26 cellular contexts compared by ENCODE assay signal in genomic region chr20:58569211-58570125, GRCh38. TPM values are rescaled to one million over a fixed set of nuclear protein-coding genes. Genes with fewer than 3 reads are reported as not detected.
DNase-seq lines count a peak whose midpoint lies in the region; ATAC-seq, FAIRE-seq and TF ChIP-seq lines count a peak whose summit lies in the region.
"Had no signal": no experiment of that assay in that cellular context is flagged by ENCODE, and none has a peak within 500 bp of the region (broad histone marks: within the 10 kb centered on the region; RNA-seq: fewer than 3 reads in every experiment).

No MANE protein-coding gene starts in this region.

- H3K23me2 ChIP-seq in H1 (ENCODE audit: low read depth, low read length): peaks cover under 1% of the 10 kb centered on the region; the same call in 1 of the 2 replicates

- H2BK120ac ChIP-seq in H1 (replicated peaks; ENCODE audit: low read depth, low read length) (no peak overlapping the region), trophoblast cell (ENCODE audit: insufficient read depth, low read length, poor library complexity) (no peak overlapping the region)

- no peak overlapping the region for H3K4me3 ChIP-seq in HEK293 (ENCODE audit: low read depth, low read length)
- no peak overlapping the region for H3K4me3 ChIP-seq in Panc1 (ENCODE audit: low read depth in 2 of 2, low read length in 2 of 2)
- no peak overlapping the region for H3K4me3 ChIP-seq in H1 (ENCODE audit: extremely low read depth in 1 of 4, insufficient read depth in 2 of 4, low read depth in 3 of 4, low read length in 4 of 4)
- no peak overlapping the region for H3K4me3 ChIP-seq in trophoblast cell (ENCODE audit: low read depth, low read length)
- H3K4me3 ChIP-seq: esophagus squamous epithelium, gastrocnemius medialis, pancreas, skin epidermis had no signal

- no TSS peak for BruUV-seq in Panc1 (replicated peaks; lab: Mats Ljungman, UMichigan)

- no peak overlapping the region for H3K56ac ChIP-seq in H1 (replicated peaks; ENCODE audit: insufficient read length, low read depth, low read length)

- no peak for TF ChIP-seq CTCF in HEK293 (tag by site-specific recombination; IDR thresholded peaks at IDR 0.05)
- no peak for TF ChIP-seq CTCF in Panc1 (IDR thresholded peaks at IDR 0.05)
- no peak for TF ChIP-seq CTCF in H1 (IDR thresholded peaks at IDR 0.05; ENCODE audit: control extremely low read depth in 1 of 3, insufficient read depth in 1 of 3, low read depth in 1 of 3, low read length in 3 of 3)
- TF ChIP-seq CTCF in GM13977 (IDR thresholded peaks at IDR 0.05; ENCODE audit: extremely low read depth, insufficient read depth, missing control alignments): no peak

- H3K9ac ChIP-seq in H1 (replicated peaks in 1 of 4; ENCODE audit: extremely low read depth in 1 of 4, low read depth in 3 of 4, low read length in 3 of 4) (no peak overlapping the region), trophoblast cell (ENCODE audit: low read length) (no peak overlapping the region)

- no peak for TF ChIP-seq RAD21 in H1 (IDR thresholded peaks at IDR 0.05 in 1 of 2, conservative IDR thresholded peaks at IDR 0.05 in 1 of 2; ENCODE audit: low read depth in 2 of 2, low read length in 2 of 2)

- H2AK5ac ChIP-seq in H1 (ENCODE audit: low read depth, low read length) (no peak overlapping the region), trophoblast cell (ENCODE audit: low read length) (no peak overlapping the region)

- H3K4me2 ChIP-seq in H1 (ENCODE audit: insufficient read depth in 1 of 2, low read depth in 2 of 2, low read length in 2 of 2) (no peak overlapping the region), trophoblast cell (ENCODE audit: low read length) (no peak overlapping the region)

- no peak overlapping the region for H4K12ac ChIP-seq in trophoblast cell (ENCODE audit: low read depth, low read length)

- H3K14ac ChIP-seq in H1 (ENCODE audit: insufficient read length) (no peak overlapping the region), trophoblast cell (ENCODE audit: low read length) (no peak overlapping the region)

- no peak overlapping the region for H3K4ac ChIP-seq in H1 (replicated peaks; ENCODE audit: insufficient read length, low read depth, low read length)
- no peak overlapping the region for H3K4ac ChIP-seq in trophoblast cell (ENCODE audit: low read depth, low read length)

- no peak for FAIRE-seq in H1 (lab: Jason Lieb, UNC)
- FAIRE-seq: pancreas had no signal

- no peak overlapping the region for H4K8ac ChIP-seq in H1 (ENCODE audit: extremely low read depth, insufficient read depth, low read length)
- H4K8ac ChIP-seq in trophoblast cell (ENCODE audit: low read depth, low read length): no peak overlapping the region

- H3K18ac ChIP-seq in H1 (ENCODE audit: extremely low read depth, low read length): no peak overlapping the region
- no peak overlapping the region for H3K18ac ChIP-seq in trophoblast cell (ENCODE audit: low read length)

- DNase-seq in Panc1 (ENCODE audit: low read depth, low spot score): no peak
- DNase-seq in H1 (ENCODE audit: low read depth in 1 of 2, low spot score in 2 of 2): no peak
- DNase-seq in trophoblast cell: no peak
- DNase-seq in effector CD8-positive, alpha-beta T cell (lab: John Stamatoyannopoulos, UW): no peak
- DNase-seq in GM13977 (ENCODE audit: low spot score): no peak
- DNase-seq: activated CD4-positive, alpha-beta T cell treated with anti-CD3 and anti-CD28 coated beads, Interleukin-2, amount 10 ng/mL, durations not matched to agents 24 days and 14 days; activated naive CD8-positive, alpha-beta T cell treated with anti-CD3 and anti-CD28 coated beads, Interleukin-2, amount 10 ng/mL, durations not matched to agents 7 days and 5 days; CD4-positive, CD25-positive, alpha-beta regulatory T cell; effector memory CD8-positive, alpha-beta T cell; EL; esophagus squamous epithelium; gastrocnemius medialis; GOT3; islet precursor cell; mammary epithelial cell; naive B cell; NCI-H1694 treated with DMSO at 0.1 percent for 48 hours had no signal

- H3K9me3 ChIP-seq in HEK293 (ENCODE audit: control insufficient read depth, insufficient read depth, low read depth, low read length): no peaks in the 10 kb centered on the region
- H3K9me3 ChIP-seq in Panc1 (ENCODE audit: control insufficient read depth, insufficient read depth, low read depth, low read length): no peaks in the 10 kb centered on the region
- no peaks in the 10 kb centered on the region for H3K9me3 ChIP-seq in H1 (ENCODE audit: insufficient read depth in 2 of 2, low read depth in 1 of 2, low read length in 1 of 2)
- H3K9me3 ChIP-seq in trophoblast cell (ENCODE audit: insufficient read depth, low read depth, low read length): no peaks in the 10 kb centered on the region
- H3K9me3 ChIP-seq: esophagus squamous epithelium, gastrocnemius medialis, pancreas had no signal

- no peak overlapping the region for H2BK20ac ChIP-seq in H1 (ENCODE audit: low read length)

- POLR2A ChIA-PET in HEK293 (lab: Yijun Ruan, JAX): no interaction called here
- POLR2A ChIA-PET in Panc1 (lab: Charles Lee): no interaction called here
- POLR2A ChIA-PET in H1 (lab: Charles Lee; ENCODE audit: partially characterized antibody): interaction anchor here (1.2 kb wide), 1 partner anchor 8 kb away, joined by 4 read pairs; no protein-coding TSS in a partner anchor

- H2BK15ac ChIP-seq in H1 (ENCODE audit: low read length): no peak overlapping the region

- CTCF ChIA-PET in HEK293 (lab: Yijun Ruan, JAX) (interaction anchor here (0.6 kb wide), 1 partner anchor 634 kb away, joined by 4 read pairs; no protein-coding TSS in a partner anchor), Panc1 (lab: Charles Lee) (no interaction called here), H1 (lab: Charles Lee; ENCODE audit: partially characterized antibody) (interaction anchor here (0.6 to 1.3 kb wide), 5 partner anchors 11 to 177 kb away, joined by 3 read pairs; no protein-coding TSS in a partner anchor)

- H2BK12ac ChIP-seq in H1 (ENCODE audit: low read depth, low read length) (no peak overlapping the region), trophoblast cell (ENCODE audit: low read length) (peak overlapping the region; percentile 19)

- no peaks in the 10 kb centered on the region for H3K27me3 ChIP-seq in Panc1 (ENCODE audit: control insufficient read depth, insufficient read depth, low read length)
- no peaks in the 10 kb centered on the region; a peak in 3 of 7 replicates for H3K27me3 ChIP-seq in H1 (replicated peaks in 1 of 4; ENCODE audit: control insufficient read depth in 3 of 4, extremely low read depth in 1 of 4, insufficient read depth in 3 of 4, low read length in 3 of 4)
- no peaks in the 10 kb centered on the region for H3K27me3 ChIP-seq in trophoblast cell (ENCODE audit: insufficient read depth, low read length)
- H3K27me3 ChIP-seq: pancreas had no signal

- in situ Hi-C loops in Panc1 (cut with HindIII; ENCODE audit: low pct_unique_long_range_greater_than_20kb, low sequenced_read_pairs): no loop called here
- in situ Hi-C loops in GM13977 (cut with MboI; ENCODE audit: low pct_unique_long_range_greater_than_20kb, low sequenced_read_pairs, unreplicated experiment): no loop called here

- no peak overlapping the region for H2AFZ ChIP-seq in H1 (ENCODE audit: low read length)
- no peak overlapping the region for H2AFZ ChIP-seq in trophoblast cell (ENCODE audit: insufficient read depth, low read length, poor library complexity)

- no peak for TF ChIP-seq POLR2A in H1 (IDR thresholded peaks at IDR 0.05; ENCODE audit: control extremely low read depth in 1 of 2, low read depth in 2 of 2, low read length in 2 of 2)

- H3K79me1 ChIP-seq in H1 (ENCODE audit: low read depth, low read length): no peaks in the 10 kb centered on the region
- H3K79me1 ChIP-seq in trophoblast cell (ENCODE audit: low read length): peaks cover 8% of the 10 kb centered on the region

- intact Hi-C loops in Panc1 (cut with micrococcal nuclease; ENCODE audit: unreplicated experiment): no loop called here

- WGBS in H1 (ENCODE audit: extremely low coverage in 1 of 2, insufficient coverage in 1 of 2, insufficient read length in 1 of 2, insufficient replicate concordance in 2 of 2, low coverage in 1 of 2, low lambda C conversion rate in 2 of 2, missing lambda C conversion rate in 1 of 2), 2 experiments: 88% methylated on average over 29 of the region's 29 CpGs; no CpG with 5 or more reads in 1 of the 2 experiments
- no CpG with 5 or more reads among the region's 29 CpGs for WGBS in trophoblast cell (ENCODE audit: extremely low coverage, insufficient coverage, insufficient read length)

- H4K5ac ChIP-seq in H1 (ENCODE audit: insufficient read length, low read depth, low read length): no peak overlapping the region

- no peak for ATAC-seq in Panc1
- ATAC-seq in activated CD4-positive, CD25-positive, alpha-beta regulatory T cell treated with anti-CD3 and anti-CD28 coated beads, Interleukin-2, amount 50 U/mL, for 24 hours: no peak
- no peak for ATAC-seq in GM18907 (IDR thresholded peaks at IDR 0.05; ENCODE audit: unreplicated experiment)
- ATAC-seq: effector memory CD8-positive, alpha-beta T cell; gastrocnemius medialis; pancreas; stimulated activated memory B cell treated with anti-CD40 and anti-IgM and Interleukin-4, amounts not matched to agents 10 μg/mL and 1 μg/mL and 100 μg/mL, for 72 hours had no signal

- no peaks in the 10 kb centered on the region for H4K20me1 ChIP-seq in H1 (replicated peaks in 1 of 2; ENCODE audit: control insufficient read depth in 1 of 2, insufficient read depth in 2 of 2, low read length in 2 of 2)

- H3K79me2 ChIP-seq in H1 (ENCODE audit: control insufficient read depth in 1 of 2, insufficient read depth in 2 of 2, low read length in 2 of 2) (no peaks in the 10 kb centered on the region), trophoblast cell (ENCODE audit: control insufficient read depth, insufficient read depth, low read length, poor library complexity) (no peaks in the 10 kb centered on the region)

- H3K27ac ChIP-seq in HEK293 (ENCODE audit: extremely low read depth, low read depth, low read length): no peak overlapping the region
- peak overlapping the region; percentile 44; the same call in 1 of the 2 replicates for H3K27ac ChIP-seq in Panc1 (ENCODE audit: low read length)
- H3K27ac ChIP-seq in H1 (ENCODE audit: low read depth, low read length): no peak overlapping the region
- no peak overlapping the region for H3K27ac ChIP-seq in trophoblast cell (ENCODE audit: low read depth, low read length)
- H3K27ac ChIP-seq: gastrocnemius medialis, HL-60, pancreas had no signal

- H3K23ac ChIP-seq in H1 (ENCODE audit: insufficient read length): no peak overlapping the region
- no peak overlapping the region for H3K23ac ChIP-seq in trophoblast cell (ENCODE audit: low read length)

- H3K36me3 ChIP-seq in HEK293 (ENCODE audit: control insufficient read depth in 2 of 2, insufficient read depth in 1 of 2, low read length in 2 of 2) (no peaks in the 10 kb centered on the region), Panc1 (ENCODE audit: control insufficient read depth, insufficient read depth, low read length) (no peaks in the 10 kb centered on the region), H1 (ENCODE audit: control insufficient read depth in 2 of 4, insufficient read depth in 4 of 4, low read length in 3 of 4) (no peaks in the 10 kb centered on the region), trophoblast cell (ENCODE audit: control insufficient read depth in 1 of 2, insufficient read depth in 2 of 2, low read length in 2 of 2) (no peaks in the 10 kb centered on the region)
- H3K36me3 ChIP-seq: esophagus squamous epithelium, gastrocnemius medialis, pancreas had no signal

- H3K4me1 ChIP-seq in HEK293 (ENCODE audit: control insufficient read depth, insufficient read depth, low read length) (peaks cover 2% of the 10 kb centered on the region; the same call in 1 of the 2 replicates), Panc1 (ENCODE audit: control insufficient read depth, insufficient read depth, low read length) (0 out of 2 replicates have a peak, but pooled peaks cover 15% of the 10 kb centered on the region), H1 (replicated peaks in 1 of 4; ENCODE audit: control insufficient read depth in 3 of 4, insufficient read depth in 4 of 4, low read length in 3 of 4) (no peaks in the 10 kb centered on the region; a peak in 2 of 7 replicates), trophoblast cell (ENCODE audit: control insufficient read depth in 1 of 2, insufficient read depth in 2 of 2, low read length in 2 of 2) (peaks cover 12 to 21% of the 10 kb centered on the region in 2 experiments)
- H3K4me1 ChIP-seq: gastrocnemius medialis, pancreas had no signal

- H4K91ac ChIP-seq in H1 (replicated peaks; ENCODE audit: insufficient read length, low read length): no peak overlapping the region
- H4K91ac ChIP-seq in trophoblast cell (ENCODE audit: low read depth, low read length): peak overlapping the region; percentile 45

- H2BK5ac ChIP-seq in H1 (ENCODE audit: low read depth, low read length) (no peak overlapping the region), trophoblast cell (ENCODE audit: low read depth, low read length, poor library complexity) (no peak overlapping the region)

- TF ChIP-seq EP300 in H1 (IDR thresholded peaks at IDR 0.05; ENCODE audit: borderline replicate concordance in 1 of 2, low read depth in 2 of 2, low read length in 2 of 2): no peak

RNA-seq across cellular contexts. Expression of gene APCDD1L, which starts 54.3 kb away (rescaled TPM):
- 0.62 TPM for total RNA-seq in Panc1 (2021; ENCODE audit: unreplicated experiment)
- 2.0 TPM for polyA plus RNA-seq in Panc1 (2012; ENCODE audit: insufficient read length)
- 3.1 and 3.2 TPM in 2 replicates for total RNA-seq in H1 (2021; fragmentation: NEBNext Ultra II Directional; extraction: Animal tissue kit (Norgen Biotek cat#: 25700))
- 0.83 and 1.8 TPM in 2 replicates for polyA plus RNA-seq in H1 (2011; rRNA removed)
- polyA plus RNA-seq in H1 (2011; cell fraction: cytosol; rRNA removed): 0.88 TPM
- polyA plus RNA-seq in H1 (2011; cell fraction: nucleus; rRNA removed): 1.9 TPM
- polyA plus RNA-seq in H1 (2012, experiment 1 of 2): 1.2 to 1.9 TPM (median 1.7 TPM) in 4 replicates
- polyA plus RNA-seq in H1 (2012, experiment 2 of 2): 1.6 TPM
- 6.9 TPM for polyA plus RNA-seq in H1 (2013, experiment 1 of 2)
- polyA plus RNA-seq in H1 (2013, experiment 2 of 2): 7.1 TPM
- 0.41 and 0.73 TPM in 2 replicates for polyA minus RNA-seq in H1 (2011; rRNA and poly(A)+ RNA removed)
- polyA minus RNA-seq in H1 (2011; cell fraction: cytosol; rRNA and poly(A)+ RNA removed): 1.5 TPM
- 2.0 TPM for polyA minus RNA-seq in H1 (2011; cell fraction: nucleus; rRNA and poly(A)+ RNA removed)
- 0.14 and 0.18 TPM in 2 replicates for polyA plus RNA-seq in trophoblast cell (2013)
- total RNA-seq: activated CD4-positive, alpha-beta T cell treated with anti-CD3 and anti-CD28 coated beads, Interleukin-2, amount 10 ng/mL, durations not matched to agents 24 days and 14 days; activated naive CD8-positive, alpha-beta T cell treated with anti-CD3 and anti-CD28 coated beads, Interleukin-2, amount 10 ng/mL, durations not matched to agents 7 days and 5 days; CD4-positive, CD25-positive, alpha-beta regulatory T cell; T-helper 1 cell treated with Interleukin-12 subunit alpha and Interleukin-12 subunit beta and Interleukin-4 antibody, amounts not matched to agents 30 ng/mL and 1 ng/mL, for 36 hours; temporal lobe had no signal
